12 cellular contexts compared by ENCODE assay signal in the genomic region with DNA sequence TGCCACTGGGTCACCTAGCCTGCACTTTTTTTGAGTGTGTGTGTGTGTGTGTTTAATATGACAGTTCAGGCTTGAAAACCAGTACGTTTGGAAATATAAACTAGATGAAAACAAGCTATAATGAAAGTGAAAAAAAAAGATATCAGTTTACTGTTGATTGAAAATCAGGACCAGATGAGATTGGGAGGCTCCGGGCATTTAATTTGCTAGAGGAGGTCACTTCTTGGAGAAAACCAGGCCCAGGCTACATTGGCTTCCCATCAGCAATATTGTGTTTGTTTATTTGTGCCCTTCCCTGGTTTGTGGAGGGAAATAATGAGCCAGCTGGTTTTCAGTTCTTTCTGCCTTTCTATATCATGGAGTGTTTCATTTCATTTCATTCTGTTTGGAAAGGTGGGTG.
"Had no signal": no experiment of that assay in that cellular context is flagged by ENCODE, and none has a peak within 500 bp of the region (broad histone marks: within the 10 kb centered on the region; RNA-seq: fewer than 3 reads in every experiment).

No MANE protein-coding gene starts in this region.

- H3K4me1 ChIP-seq: lower lobe of right lung had no signal

- DNase-seq: activated B cell treated with CpG ODN at 0.5 μM for 24 hours; activated CD4-positive, alpha-beta T cell treated with anti-CD3 and anti-CD28 coated beads, Interleukin-2, amount 10 ng/mL, durations not matched to agents 24 days and 14 days; head of caudate nucleus; immature natural killer cell; lower lobe of right lung; naive thymus-derived CD4-positive, alpha-beta T cell; posterior cingulate gyrus; retina; stimulated activated CD4-positive, alpha-beta T cell treated with anti-CD3 and anti-CD28 coated beads, Interleukin-2, amount 100 ng/mL, for 48 hours; T-helper 2 cell had no signal

- H3K36me3 ChIP-seq: cardiac muscle cell, lower lobe of right lung, tibial nerve had no signal

- H3K27ac ChIP-seq: cardiac muscle cell, lower lobe of right lung, tibial nerve had no signal

- H3K27me3 ChIP-seq: cardiac muscle cell, tibial nerve had no signal

- H3K9me3 ChIP-seq: lower lobe of right lung, tibial nerve had no signal

- H3K4me3 ChIP-seq: cardiac muscle cell, lower lobe of right lung, tibial nerve had no signal
